In genomic region chr2:105269426-105269825, GRCh38 we compare ENCODE assay signal across 38 cellular contexts. TPM values are rescaled to one million over a fixed set of nuclear protein-coding genes. Genes with fewer than 3 reads are reported as not detected.
"Had no signal": no experiment of that assay in that cellular context is flagged by ENCODE, and none has a peak within 500 bp of the region (broad histone marks: within the 10 kb centered on the region; RNA-seq: fewer than 3 reads in every experiment).

No MANE protein-coding gene starts in this region.

- H3K9me3 ChIP-seq: MG63 had no signal

- H3K9ac ChIP-seq: KMS-11 had no signal

- H3K4me2 ChIP-seq: KMS-11 had no signal

- H3K4me3 ChIP-seq: MG63 had no signal

- DNase-seq: Karpas-422, Kasumi-1, KG1, MG63, MM.1S, MV-4-11, NCI-H1048, NCI-H1092, NCI-H1092 treated with DMSO at 0.1 percent for 48 hours, NCI-H1105, NCI-H1105 treated with DMSO at 0.1 percent for 48 hours, NCI-H1417, NCI-H1417 treated with DMSO at 0.1 percent for 48 hours, NCI-H1436, NCI-H1436 treated with DMSO at 0.1 percent for 48 hours, NCI-H146, NCI-H1694, NCI-H1694 treated with DMSO at 0.1 percent for 48 hours, NCI-H187, NCI-H187 treated with DMSO at 0.1 percent for 48 hours, NCI-H1930, NCI-H2029, NCI-H2029 treated with DMSO at 0.1 percent for 48 hours, NCI-H2081, NCI-H2081 treated with DMSO at 0.1 percent for 48 hours, NCI-H2107, NCI-H2171, NCI-H2227 treated with DMSO at 0.1 percent for 48 hours, NCI-H226, NCI-H345, NCI-H446, NCI-H446 treated with DMSO at 0.1 percent for 48 hours, NCI-H510A had no signal

- H3K27me3 ChIP-seq: MG63 had no signal

- H3K27ac ChIP-seq: KMS-11 had no signal

RNA-seq across cellular contexts. Expression of gene GPR45, which starts 27.9 kb away (rescaled TPM):
- total RNA-seq: LHCN-M2, M059J, MCF 10A, NCI-H460 had no signal
